Comparison of ENCODE assay signal across 8 cellular contexts in the genomic region with DNA sequence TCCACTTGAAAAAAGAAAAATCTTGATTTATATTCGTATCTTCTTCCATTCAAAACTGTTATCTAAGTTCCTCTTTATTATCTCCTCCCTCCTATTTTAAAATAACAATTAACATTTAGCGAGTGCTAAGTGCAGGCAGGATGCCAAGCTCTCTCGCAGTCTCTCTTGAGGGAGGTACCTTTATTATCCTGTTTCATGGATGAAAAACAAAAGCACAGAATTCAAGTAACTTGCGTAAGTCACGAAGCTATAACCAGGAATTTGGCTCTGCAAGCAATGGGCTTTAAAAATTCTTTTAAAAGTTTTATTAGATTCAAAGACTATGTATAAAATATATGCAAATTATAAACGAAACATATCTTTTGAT.
DNase-seq lines count a peak whose midpoint lies in the region; ATAC-seq and TF ChIP-seq lines count a peak whose summit lies in the region.

No MANE protein-coding gene starts in this region.

- TF ChIP-seq CTCF in chondrocyte (IDR thresholded peaks at IDR 0.05) = no peak
- no peak for TF ChIP-seq CTCF in lung (IDR thresholded peaks at IDR 0.05; ENCODE audit: control extremely low read depth, extremely low read depth)
- no peak for TF ChIP-seq CTCF in omental fat pad (IDR thresholded peaks at IDR 0.05)

- peaks cover 3 to 4% of the 10 kb centered on the region in 2 donors for H3K36me3 Mint-ChIP-seq in activated T-cell treated with anti-CD3 and anti-CD28 coated beads, Interleukin-2, amount 50 U/mL, for 72 hours (ENCODE audit: insufficient read depth in 2 of 2)
- H3K36me3 Mint-ChIP-seq in chondrocyte (ENCODE audit: low read depth) = no peaks in the 10 kb centered on the region

- no peaks in the 10 kb centered on the region for H3K9me3 Mint-ChIP-seq in activated T-cell treated with anti-CD3 and anti-CD28 coated beads, Interleukin-2, amount 50 U/mL, for 72 hours
- H3K9me3 Mint-ChIP-seq in chondrocyte (ENCODE audit: low read depth) = no peaks in the 10 kb centered on the region

- no peaks in the 10 kb centered on the region for H3K9me3 ChIP-seq in lung (ENCODE audit: control insufficient read depth in 2 of 2, insufficient read depth in 1 of 2, low read length in 1 of 2)

- H3K27ac ChIP-seq in lung (ENCODE audit: low read depth in 1 of 2, low read length in 1 of 2) = peak overlapping the region; percentile 75 to 96

- WGBS in lung, 2 donors = 1% methylated on average over 6 of the region's 6 CpGs

- H3K27ac Mint-ChIP-seq in activated T-cell treated with anti-CD3 and anti-CD28 coated beads, Interleukin-2, amount 50 U/mL, for 72 hours = no peak overlapping the region
- H3K27ac Mint-ChIP-seq in chondrocyte (ENCODE audit: unreplicated experiment) = peak overlapping the region; percentile 94

- peaks cover 18% of the 10 kb centered on the region for H3K4me1 Mint-ChIP-seq in activated T-cell treated with anti-CD3 and anti-CD28 coated beads, Interleukin-2, amount 50 U/mL, for 72 hours (ENCODE audit: low read depth)
- H3K4me1 Mint-ChIP-seq in chondrocyte (ENCODE audit: low read depth) = peaks cover 24% of the 10 kb centered on the region

- H3K27me3 Mint-ChIP-seq in activated T-cell treated with anti-CD3 and anti-CD28 coated beads, Interleukin-2, amount 50 U/mL, for 72 hours (ENCODE audit: low read depth) = peaks cover 31% of the 10 kb centered on the region
- H3K27me3 Mint-ChIP-seq in chondrocyte (ENCODE audit: low read depth) = peaks cover 4% of the 10 kb centered on the region

- H3K27me3 ChIP-seq in lung (ENCODE audit: control insufficient read depth, insufficient read depth) = no peaks in the 10 kb centered on the region

- H3K4me3 ChIP-seq in lung = no peak overlapping the region

- peaks cover 0 to 4% of the 10 kb centered on the region in 2 donors for H3K4me1 ChIP-seq in lung (ENCODE audit: control insufficient read depth in 2 of 2, insufficient read depth in 2 of 2, low read length in 2 of 2)

- H3K36me3 ChIP-seq in lung (ENCODE audit: control insufficient read depth in 2 of 2, insufficient read depth in 2 of 2, low read length in 2 of 2) = no peaks in the 10 kb centered on the region

- peak overlapping the region; percentile 65 to 68 for H3K4me3 Mint-ChIP-seq in activated T-cell treated with anti-CD3 and anti-CD28 coated beads, Interleukin-2, amount 50 U/mL, for 72 hours
- peak overlapping the region; percentile 84 for H3K4me3 Mint-ChIP-seq in chondrocyte (ENCODE audit: unreplicated experiment)

- no peak for DNase-seq in activated T-cell treated with anti-CD3 and anti-CD28 coated beads, Interleukin-2, amount 50 U/mL, for 72 hours
- DNase-seq in activated T-cell treated with anti-CD3 and anti-CD28 coated beads, Interleukin-2, amount 50 U/mL, for 48 hours = no peak
- DNase-seq in NCI-H460 (ENCODE audit: extremely low read depth, low read depth) (peak; percentile 13), chondrocyte (ENCODE audit: low spot score) (no peak), lung (ENCODE audit: low spot score) (no peak), GM03348 (ENCODE audit: low spot score) (no peak), MV-4-11 (lab: John Stamatoyannopoulos, UW) (no peak), omental fat pad (ENCODE audit: low spot score) (no peak)

- ATAC-seq in activated T-cell treated with anti-CD3 and anti-CD28 coated beads, Interleukin-2, amount 50 U/mL, for 72 hours (replicated peaks in 1 of 2) = no peak
- ATAC-seq in lung (ENCODE audit: insufficient read depth, low FRiP score) (no peak), omental fat pad (ENCODE audit: low FRiP score) (no peak)
